ENCODE assay signal across 8 cellular contexts in genomic region chr6:112180095-112180820, GRCh38.
DNase-seq lines count a peak whose midpoint lies in the region; ATAC-seq and TF ChIP-seq lines count a peak whose summit lies in the region.

No MANE protein-coding gene starts in this region.

- no peaks in the 10 kb centered on the region for H3K36me3 Mint-ChIP-seq in activated T-helper 17 cell treated with anti-CD3 and anti-CD28 coated beads, Interleukin-2, amount 50 U/mL, for 72 hours (ENCODE audit: low read depth)

- no peak overlapping the region for H3K27ac Mint-ChIP-seq in activated T-helper 17 cell treated with anti-CD3 and anti-CD28 coated beads, Interleukin-2, amount 50 U/mL, for 72 hours

- H3K9me3 ChIP-seq in prostate gland, result no peaks in the 10 kb centered on the region

- H3K4me3 ChIP-seq in HL-60 (replicated peaks; ENCODE audit: insufficient read depth, low read length), result no peak overlapping the region
- H3K4me3 ChIP-seq in prostate gland, result no peak overlapping the region

- H3K27me3 ChIP-seq in HL-60 (ENCODE audit: insufficient read depth, poor library complexity, severe bottlenecking) (peaks cover 2% of the 10 kb centered on the region), prostate gland (replicated peaks; ENCODE audit: insufficient read depth) (no peaks in the 10 kb centered on the region)

- H3K4me1 Mint-ChIP-seq in activated T-helper 17 cell treated with anti-CD3 and anti-CD28 coated beads, Interleukin-2, amount 50 U/mL, for 72 hours, result no peaks in the 10 kb centered on the region

- H3K27me3 Mint-ChIP-seq in activated T-helper 17 cell treated with anti-CD3 and anti-CD28 coated beads, Interleukin-2, amount 50 U/mL, for 72 hours, result peaks cover 24% of the 10 kb centered on the region

- no peaks in the 10 kb centered on the region for H3K9me3 Mint-ChIP-seq in activated T-helper 17 cell treated with anti-CD3 and anti-CD28 coated beads, Interleukin-2, amount 50 U/mL, for 72 hours

- TF ChIP-seq POLR2A in prostate gland (IDR thresholded peaks at IDR 0.05), result no peak

- intact Hi-C loops in prostate gland (cut with DNase I), result loop anchor here (2.0 kb wide), 1 partner anchor 131 kb away; no protein-coding TSS in a partner anchor

- peak; percentile 76 for ATAC-seq in GM19438 (IDR thresholded peaks at IDR 0.05; ENCODE audit: low read depth, unreplicated experiment)
- peak; percentile 71 for ATAC-seq in activated T-helper 17 cell treated with anti-CD3 and anti-CD28 coated beads, Interleukin-2, amount 50 U/mL, for 72 hours (replicated peaks)
- no peak for ATAC-seq in HG03045 (IDR thresholded peaks at IDR 0.05; ENCODE audit: unreplicated experiment)

- WGBS in prostate gland, result 56% methylated on average over 6 of the region's 6 CpGs

- H3K36me3 ChIP-seq in prostate gland, result no peaks in the 10 kb centered on the region

- peak; percentile 18 for TF ChIP-seq CTCF in HL-60 (IDR thresholded peaks at IDR 0.05; ENCODE audit: insufficient read depth, low read length)
- peak; percentile 55 to 82 (median 74) for TF ChIP-seq CTCF in prostate gland (IDR thresholded peaks at IDR 0.05)

- H3K4me3 Mint-ChIP-seq in activated T-helper 17 cell treated with anti-CD3 and anti-CD28 coated beads, Interleukin-2, amount 50 U/mL, for 72 hours, result no peak overlapping the region

- no peaks in the 10 kb centered on the region for H3K4me1 ChIP-seq in prostate gland (replicated peaks)

- DNase-seq in DMS153 (lab: John Stamatoyannopoulos, UW), result peak; percentile 71
- DNase-seq in HL-60 (ENCODE audit: low read depth in 1 of 2, low spot score in 1 of 2), result peak; percentile 6 to 63
- DNase-seq in NCI-H748 (lab: John Stamatoyannopoulos, UW; ENCODE audit: unreplicated experiment), result peak; percentile 88
- DNase-seq in germinal center (ENCODE audit: low spot score), result peak; percentile 41
- DNase-seq in prostate gland (ENCODE audit: low spot score), result peak; percentile 78

- H3K27ac ChIP-seq in HL-60 (replicated peaks) (no peak overlapping the region), prostate gland (no peak overlapping the region)

Comparison
In these comparisons a context has a peak if more than half of its experiments do, and no peak if none do; other contexts are left out.
1. DNase-seq: peak in every context shown above with its lines; median percentile 88 in NCI-H748; 78 in prostate gland; 71 in DMS153; 41 in germinal center; 34 in HL-60.